ENCODE assay signal across 1 cellular context in genomic region chr15:51971353-51972133, GRCh38.
A peak's percentile ranks its signal among the peaks of the same experiment; 100 is the strongest.
TF ChIP-seq lines count a peak whose summit lies in the region.

TSS of gene LEO1 (minus strand) at chr15:51971778. CDS start at chr15:51971745, 33 bp downstream.

TF ChIP-seq in HepG2, 621 proteins besides CTCF, POLR2A, EP300 and RAD21 (continued from another document and continues in another):
- TF ChIP-seq, protein P1, sequence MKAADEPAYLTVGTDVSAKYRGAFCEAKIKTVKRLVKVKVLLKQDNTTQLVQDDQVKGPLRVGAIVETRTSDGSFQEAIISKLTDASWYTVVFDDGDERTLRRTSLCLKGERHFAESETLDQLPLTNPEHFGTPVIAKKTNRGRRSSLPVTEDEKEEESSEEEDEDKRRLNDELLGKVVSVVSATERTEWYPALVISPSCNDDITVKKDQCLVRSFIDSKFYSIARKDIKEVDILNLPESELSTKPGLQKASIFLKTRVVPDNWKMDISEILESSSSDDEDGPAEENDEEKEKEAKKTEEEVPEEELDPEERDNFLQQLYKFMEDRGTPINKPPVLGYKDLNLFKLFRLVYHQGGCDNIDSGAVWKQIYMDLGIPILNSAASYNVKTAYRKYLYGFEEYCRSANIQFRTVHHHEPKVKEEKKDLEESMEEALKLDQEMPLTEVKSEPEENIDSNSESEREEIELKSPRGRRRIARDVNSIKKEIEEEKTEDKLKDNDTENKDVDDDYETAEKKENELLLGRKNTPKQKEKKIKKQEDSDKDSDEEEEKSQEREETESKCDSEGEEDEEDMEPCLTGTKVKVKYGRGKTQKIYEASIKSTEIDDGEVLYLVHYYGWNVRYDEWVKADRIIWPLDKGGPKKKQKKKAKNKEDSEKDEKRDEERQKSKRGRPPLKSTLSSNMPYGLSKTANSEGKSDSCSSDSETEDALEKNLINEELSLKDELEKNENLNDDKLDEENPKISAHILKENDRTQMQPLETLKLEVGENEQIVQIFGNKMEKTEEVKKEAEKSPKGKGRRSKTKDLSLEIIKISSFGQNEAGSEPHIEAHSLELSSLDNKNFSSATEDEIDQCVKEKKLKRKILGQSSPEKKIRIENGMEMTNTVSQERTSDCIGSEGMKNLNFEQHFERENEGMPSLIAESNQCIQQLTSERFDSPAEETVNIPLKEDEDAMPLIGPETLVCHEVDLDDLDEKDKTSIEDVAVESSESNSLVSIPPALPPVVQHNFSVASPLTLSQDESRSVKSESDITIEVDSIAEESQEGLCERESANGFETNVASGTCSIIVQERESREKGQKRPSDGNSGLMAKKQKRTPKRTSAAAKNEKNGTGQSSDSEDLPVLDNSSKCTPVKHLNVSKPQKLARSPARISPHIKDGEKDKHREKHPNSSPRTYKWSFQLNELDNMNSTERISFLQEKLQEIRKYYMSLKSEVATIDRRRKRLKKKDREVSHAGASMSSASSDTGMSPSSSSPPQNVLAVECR (CRISPR knock-in tag; IDR thresholded peaks at IDR 0.05; ENCODE audit: borderline replicate concordance), result peak; percentile 79; the same call in 1 of the 2 replicates
- no peak for TF ChIP-seq ZFP41 (CRISPR knock-in tag; IDR thresholded peaks at IDR 0.05; ENCODE audit: borderline replicate concordance)
- TF ChIP-seq ZKSCAN1 (IDR thresholded peaks at IDR 0.05; ENCODE audit: low read length), result no peak
- TF ChIP-seq IKZF1 (IDR thresholded peaks at IDR 0.05), result no peak
- peak; percentile 89 for TF ChIP-seq ZBTB42 (CRISPR knock-in tag; IDR thresholded peaks at IDR 0.05)
- TF ChIP-seq DNMT1 (CRISPR knock-in tag; IDR thresholded peaks at IDR 0.05), result 0 out of 2 replicates have a peak, but pooled peaks have one; percentile 17
- peak; percentile 91 for TF ChIP-seq ZNF687 (CRISPR knock-in tag; IDR thresholded peaks at IDR 0.05)
- TF ChIP-seq GPN1 (CRISPR knock-in tag; IDR thresholded peaks at IDR 0.05; ENCODE audit: borderline replicate concordance), result no peak
- TF ChIP-seq ZNF264 (CRISPR knock-in tag; IDR thresholded peaks at IDR 0.05), result peak; percentile 93
- TF ChIP-seq, protein P2, sequence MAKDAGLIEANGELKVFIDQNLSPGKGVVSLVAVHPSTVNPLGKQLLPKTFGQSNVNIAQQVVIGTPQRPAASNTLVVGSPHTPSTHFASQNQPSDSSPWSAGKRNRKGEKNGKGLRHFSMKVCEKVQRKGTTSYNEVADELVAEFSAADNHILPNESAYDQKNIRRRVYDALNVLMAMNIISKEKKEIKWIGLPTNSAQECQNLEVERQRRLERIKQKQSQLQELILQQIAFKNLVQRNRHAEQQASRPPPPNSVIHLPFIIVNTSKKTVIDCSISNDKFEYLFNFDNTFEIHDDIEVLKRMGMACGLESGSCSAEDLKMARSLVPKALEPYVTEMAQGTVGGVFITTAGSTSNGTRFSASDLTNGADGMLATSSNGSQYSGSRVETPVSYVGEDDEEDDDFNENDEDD (CRISPR knock-in tag; IDR thresholded peaks at IDR 0.05; ENCODE audit: borderline replicate concordance), result no peak
- peak; percentile 73 for TF ChIP-seq PHF20 (CRISPR knock-in tag; IDR thresholded peaks at IDR 0.05)
- TF ChIP-seq ZNF570 (CRISPR knock-in tag; IDR thresholded peaks at IDR 0.05; ENCODE audit: borderline replicate concordance), result 0 out of 2 replicates have a peak, but pooled peaks have one; percentile 54
- TF ChIP-seq ZNF382 (CRISPR knock-in tag; IDR thresholded peaks at IDR 0.05; ENCODE audit: borderline replicate concordance), result no peak
- peak; percentile 87 for TF ChIP-seq PHF8 (CRISPR knock-in tag; IDR thresholded peaks at IDR 0.05)
- TF ChIP-seq NKX3-1 (CRISPR knock-in tag; IDR thresholded peaks at IDR 0.05), result 0 out of 2 replicates have a peak, but pooled peaks have one; percentile 83
- TF ChIP-seq BRCA1 (CRISPR knock-in tag; IDR thresholded peaks at IDR 0.05), result no peak
- peak; percentile 19 for TF ChIP-seq ZNF639 (CRISPR knock-in tag; conservative IDR thresholded peaks at IDR 0.05)
- TF ChIP-seq ZNF775 (CRISPR knock-in tag; IDR thresholded peaks at IDR 0.05; ENCODE audit: borderline replicate concordance), result 0 out of 2 replicates have a peak, but pooled peaks have one; percentile 62
- TF ChIP-seq PTBP1 (IDR thresholded peaks at IDR 0.05; ENCODE audit: low read depth, low read length, poor library complexity, severe bottlenecking), result peak; percentile 79
- no peak for TF ChIP-seq PCBP1 (IDR thresholded peaks at IDR 0.05; ENCODE audit: borderline replicate concordance, low read depth, low read length)
- no peak for TF ChIP-seq MLLT10 (CRISPR knock-in tag; IDR thresholded peaks at IDR 0.05)
- no peak for TF ChIP-seq NPAS2 (CRISPR knock-in tag; IDR thresholded peaks at IDR 0.05; ENCODE audit: borderline replicate concordance)
- TF ChIP-seq ZNF496 (CRISPR knock-in tag; IDR thresholded peaks at IDR 0.05; ENCODE audit: insufficient replicate concordance), result no peak
- peak; percentile 43; the same call in 1 of the 2 replicates for TF ChIP-seq KLF12 (CRISPR knock-in tag; IDR thresholded peaks at IDR 0.05; ENCODE audit: borderline replicate concordance)
- TF ChIP-seq TEAD3 (CRISPR knock-in tag; optimal IDR thresholded peaks at IDR 0.05; ENCODE audit: borderline replicate concordance), result peak; percentile 64
- TF ChIP-seq PBX2 (CRISPR knock-in tag; IDR thresholded peaks at IDR 0.05), result no peak
- TF ChIP-seq ZSCAN31 (CRISPR knock-in tag; IDR thresholded peaks at IDR 0.05; ENCODE audit: low read depth), result peak; percentile 17; the same call in 1 of the 2 replicates
- TF ChIP-seq ZNF282 (IDR thresholded peaks at IDR 0.05; ENCODE audit: partially characterized antibody), result no peak
- TF ChIP-seq ZNF451 (CRISPR knock-in tag; IDR thresholded peaks at IDR 0.05), result peak; percentile 40; the same call in 1 of the 2 replicates
- no peak for TF ChIP-seq WIZ (CRISPR knock-in tag; IDR thresholded peaks at IDR 0.05)
- 0 out of 2 replicates have a peak, but pooled peaks have one; percentile 40 for TF ChIP-seq HOMEZ (CRISPR knock-in tag; IDR thresholded peaks at IDR 0.05; ENCODE audit: low read depth)
- TF ChIP-seq REL (CRISPR knock-in tag; conservative IDR thresholded peaks at IDR 0.05), result peak; percentile 37; the same call in 1 of the 2 replicates
- TF ChIP-seq IKZF4 (CRISPR knock-in tag; IDR thresholded peaks at IDR 0.05; ENCODE audit: borderline replicate concordance, low read depth, not compliant biosample characterization), result peak; percentile 90
- no peak for TF ChIP-seq TRIM22 (IDR thresholded peaks at IDR 0.05)
- TF ChIP-seq YY1 (IDR thresholded peaks at IDR 0.05; ENCODE audit: insufficient read depth, insufficient replicate concordance, low read depth, low read length), result peak; percentile 96
- TF ChIP-seq TAF1 (CRISPR knock-in tag; IDR thresholded peaks at IDR 0.05), result peak; percentile 95
- peak; percentile 50; the same call in 1 of the 2 replicates for TF ChIP-seq ZKSCAN5 (CRISPR knock-in tag; IDR thresholded peaks at IDR 0.05)
- no peak for TF ChIP-seq HNRNPH1 (optimal IDR thresholded peaks at IDR 0.05; ENCODE audit: low read depth, low read length)
- no peak for TF ChIP-seq ZSCAN30 (CRISPR knock-in tag; IDR thresholded peaks at IDR 0.05)
- TF ChIP-seq ZBTB43 (CRISPR knock-in tag; conservative IDR thresholded peaks at IDR 0.05), result peak; percentile 29; the same call in 1 of the 2 replicates
- TF ChIP-seq ZMYM2 (CRISPR knock-in tag; IDR thresholded peaks at IDR 0.05), result no peak
- TF ChIP-seq ZNF121 (CRISPR knock-in tag; IDR thresholded peaks at IDR 0.05), result peak; percentile 39; the same call in 1 of the 2 replicates
- TF ChIP-seq SIN3B (IDR thresholded peaks at IDR 0.05; ENCODE audit: low read length), result no peak
- 0 out of 2 replicates have a peak, but pooled peaks have one; percentile 83 for TF ChIP-seq HOXD1 (CRISPR knock-in tag; IDR thresholded peaks at IDR 0.05)
- TF ChIP-seq ZFY (CRISPR knock-in tag; IDR thresholded peaks at IDR 0.05), result peak; percentile 73; the same call in 1 of the 2 replicates
- TF ChIP-seq, protein P3, sequence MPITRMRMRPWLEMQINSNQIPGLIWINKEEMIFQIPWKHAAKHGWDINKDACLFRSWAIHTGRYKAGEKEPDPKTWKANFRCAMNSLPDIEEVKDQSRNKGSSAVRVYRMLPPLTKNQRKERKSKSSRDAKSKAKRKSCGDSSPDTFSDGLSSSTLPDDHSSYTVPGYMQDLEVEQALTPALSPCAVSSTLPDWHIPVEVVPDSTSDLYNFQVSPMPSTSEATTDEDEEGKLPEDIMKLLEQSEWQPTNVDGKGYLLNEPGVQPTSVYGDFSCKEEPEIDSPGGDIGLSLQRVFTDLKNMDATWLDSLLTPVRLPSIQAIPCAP (CRISPR knock-in tag; IDR thresholded peaks at IDR 0.05; ENCODE audit: low read depth), result 0 out of 2 replicates have a peak, but pooled peaks have one; percentile 57
- no peak for TF ChIP-seq ATF7 (IDR thresholded peaks at IDR 0.05)
- TF ChIP-seq ATF7 (CRISPR knock-in tag; IDR thresholded peaks at IDR 0.05), result peak; percentile 45; the same call in 1 of the 2 replicates
